ENCODE assay signal across 8 cellular contexts in genomic region chr10:90857635-90858488, GRCh38. TPM values are rescaled to one million over a fixed set of nuclear protein-coding genes. Genes with fewer than 3 reads are reported as not detected.
DNase-seq lines count a peak whose midpoint lies in the region; ATAC-seq and TF ChIP-seq lines count a peak whose summit lies in the region.

Gene HTR7 (minus strand): TSS chr10:90858039. CDS start chr10:90857671, 368 bp downstream.

- no peaks in the 10 kb centered on the region for H3K36me3 ChIP-seq in SK-N-MC (ENCODE audit: insufficient read depth, low read length)
- no peaks in the 10 kb centered on the region for H3K36me3 ChIP-seq in right atrium auricular region
- no peaks in the 10 kb centered on the region for H3K36me3 ChIP-seq in rectal smooth muscle tissue (ENCODE audit: control insufficient read depth, insufficient read depth, low read length)

- DNase-seq in AG08396 (ENCODE audit: low spot score), result peak; percentile 86
- DNase-seq in SK-N-MC (ENCODE audit: low read depth, low spot score), result no peak
- peak; percentile 77 for DNase-seq in activated naive CD8-positive, alpha-beta T cell treated with anti-CD3 and anti-CD28 coated beads, Interleukin-2, amount 10 ng/mL, durations not matched to agents 7 days and 5 days
- no peak for DNase-seq in right atrium auricular region (ENCODE audit: low spot score)
- no peak for DNase-seq in HPDE6-E6E7 (ENCODE audit: extremely low spot score)

- ATAC-seq in GM18858 (IDR thresholded peaks at IDR 0.05; ENCODE audit: unreplicated experiment) (peak; percentile 65), HG03095 (IDR thresholded peaks at IDR 0.05; ENCODE audit: unreplicated experiment) (peak; percentile 66)
- ATAC-seq in activated naive CD8-positive, alpha-beta T cell treated with anti-CD3 and anti-CD28 coated beads, Interleukin-2, amount 10 ng/mL, durations not matched to agents 7 days and 5 days (ENCODE audit: low read depth), result peak; percentile 88

- peaks cover 6% of the 10 kb centered on the region for H3K4me1 Mint-ChIP-seq in activated naive CD8-positive, alpha-beta T cell treated with anti-CD3 and anti-CD28 coated beads, Interleukin-2, amount 10 ng/mL, durations not matched to agents 7 days and 5 days

- H3K4me1 ChIP-seq in right atrium auricular region (peaks cover 0 to 6% of the 10 kb centered on the region in 2 donors), rectal smooth muscle tissue (ENCODE audit: control insufficient read depth, insufficient read depth, low read length) (no peaks in the 10 kb centered on the region)

- H3K9me3 ChIP-seq in SK-N-MC (ENCODE audit: low read depth, low read length) (no peaks in the 10 kb centered on the region), right atrium auricular region (no peaks in the 10 kb centered on the region)

- peaks cover 0 to 23% of the 10 kb centered on the region in 2 donors for H3K27me3 ChIP-seq in right atrium auricular region
- peaks cover 5% of the 10 kb centered on the region for H3K27me3 ChIP-seq in rectal smooth muscle tissue (ENCODE audit: control insufficient read depth, insufficient read depth, low read length)

- H3K9me3 Mint-ChIP-seq in activated naive CD8-positive, alpha-beta T cell treated with anti-CD3 and anti-CD28 coated beads, Interleukin-2, amount 10 ng/mL, durations not matched to agents 7 days and 5 days, result no peaks in the 10 kb centered on the region

- H3K4me3 Mint-ChIP-seq in activated naive CD8-positive, alpha-beta T cell treated with anti-CD3 and anti-CD28 coated beads, Interleukin-2, amount 10 ng/mL, durations not matched to agents 7 days and 5 days, result peak within 1 kb of the TSS; percentile 84

- peak within 1 kb of the TSS; percentile 71 for H3K4me3 ChIP-seq in SK-N-MC
- H3K4me3 ChIP-seq in right atrium auricular region, result peak within 1 kb of the TSS; percentile 54 to 65
- H3K4me3 ChIP-seq in rectal smooth muscle tissue (ENCODE audit: low read length), result peak within 1 kb of the TSS; percentile 63

- H3K27ac ChIP-seq in SK-N-MC, result no peak within 1 kb of the TSS
- peak within 1 kb of the TSS; percentile 45 to 57 for H3K27ac ChIP-seq in right atrium auricular region
- H3K27ac ChIP-seq in rectal smooth muscle tissue (ENCODE audit: low read depth, low read length), result no peak within 1 kb of the TSS

- H3K27me3 Mint-ChIP-seq in activated naive CD8-positive, alpha-beta T cell treated with anti-CD3 and anti-CD28 coated beads, Interleukin-2, amount 10 ng/mL, durations not matched to agents 7 days and 5 days, result peaks cover 69% of the 10 kb centered on the region

- no peaks in the 10 kb centered on the region for H3K36me3 Mint-ChIP-seq in activated naive CD8-positive, alpha-beta T cell treated with anti-CD3 and anti-CD28 coated beads, Interleukin-2, amount 10 ng/mL, durations not matched to agents 7 days and 5 days

- H3K9ac ChIP-seq in SK-N-MC (ENCODE audit: insufficient read length) (no peak within 1 kb of the TSS), rectal smooth muscle tissue (ENCODE audit: low read length) (no peak within 1 kb of the TSS)

- peak within 1 kb of the TSS; percentile 35 for H3K27ac Mint-ChIP-seq in activated naive CD8-positive, alpha-beta T cell treated with anti-CD3 and anti-CD28 coated beads, Interleukin-2, amount 10 ng/mL, durations not matched to agents 7 days and 5 days

- POLR2A ChIA-PET in activated naive CD8-positive, alpha-beta T cell treated with anti-CD3 and anti-CD28 coated beads, Interleukin-2, amount 10 ng/mL, durations not matched to agents 7 days and 5 days (lab: Charles Lee), result no interaction called here

- TF ChIP-seq CTCF in right atrium auricular region (IDR thresholded peaks at IDR 0.05), result peak; percentile 55 to 74

RNA-seq across cellular contexts. Expression of gene HTR7, which starts in this region (rescaled TPM):
- under 1 TPM in 1 of 2 experiments, not detected in 1; 0.14 TPM for total RNA-seq in activated naive CD8-positive, alpha-beta T cell treated with anti-CD3 and anti-CD28 coated beads, Interleukin-2, amount 10 ng/mL, durations not matched to agents 7 days and 5 days
- total RNA-seq in right atrium auricular region, result under 1 TPM; 0.31 to 0.33 TPM

Comparison
In these comparisons a context has a peak if more than half of its experiments do, and no peak if none do; other contexts are left out.
1. Peak in DNase-seq and ATAC-seq in activated naive CD8-positive, alpha-beta T cell treated with anti-CD3 and anti-CD28 coated beads, Interleukin-2, amount 10 ng/mL, durations not matched to agents 7 days and 5 days; RNA of the gene not detected or under 1 TPM.
2. H3K27ac ChIP-seq: peak in right atrium auricular region (2 of 2); none in SK-N-MC (single experiment) and rectal smooth muscle tissue (single experiment).
3. Peak in every context shown above with its lines, with median percentiles within 50 percentile points of each other: ATAC-seq and H3K4me3 ChIP-seq.